ENCODE assay signal across 18 cellular contexts in the genomic region with DNA sequence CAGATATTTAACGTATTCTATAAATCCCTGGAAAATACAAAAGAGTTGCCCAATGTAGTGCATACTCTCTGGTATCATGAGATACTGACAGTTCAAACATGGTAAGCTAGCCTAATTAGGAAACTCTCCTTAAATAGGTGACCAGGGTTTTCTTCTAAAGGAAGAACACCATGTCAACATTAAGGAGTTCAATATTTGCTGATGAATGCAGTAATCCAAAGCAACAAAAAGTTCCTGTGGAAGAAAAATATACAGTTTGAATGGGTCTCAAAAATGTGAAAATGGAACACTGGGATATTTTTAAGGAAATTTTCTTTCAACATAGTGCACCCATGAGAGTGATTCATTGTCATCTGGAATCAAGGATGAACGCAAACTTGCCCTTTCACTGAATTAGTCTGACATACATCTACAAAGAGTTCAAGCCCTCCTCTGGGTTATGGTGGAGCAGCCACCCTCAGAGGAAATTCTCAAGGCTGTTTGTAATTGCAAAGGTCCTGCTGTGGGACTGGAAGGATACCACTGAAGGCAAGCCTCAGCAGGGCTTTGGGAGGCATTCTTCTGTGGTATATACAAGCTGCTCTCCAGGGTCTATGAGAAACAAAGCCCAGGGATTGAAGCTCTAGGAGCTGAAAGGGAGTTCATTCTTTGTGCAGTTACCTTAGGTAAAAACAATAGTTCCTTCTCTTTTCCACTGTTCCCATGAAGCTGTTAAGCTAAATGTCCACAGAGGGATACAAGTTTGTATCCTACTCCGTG.
"Had no signal": no experiment of that assay in that cellular context is flagged by ENCODE, and none has a peak within 500 bp of the region (broad histone marks: within the 10 kb centered on the region; RNA-seq: fewer than 3 reads in every experiment).

No MANE protein-coding gene starts in this region.

- DNase-seq: activated CD4-positive, alpha-beta T cell treated with anti-CD3 and anti-CD28 coated beads for 4 hours; activated CD8-positive, alpha-beta memory T cell treated with anti-CD3 and anti-CD28 coated beads, Interleukin-2, amount 50 U/mL, for 4 hours; activated CD8-positive, alpha-beta T cell treated with anti-CD3 and anti-CD28 coated beads for 36 hours; activated gamma-delta T cell treated with Interleukin-2 at 50 U/mL for 16 hours; activated T-cell treated with anti-CD3 and anti-CD28 coated beads, Interleukin-2, amount 50 U/mL, for 72 hours; glutamatergic neuron; immature natural killer cell; lower lobe of right lung; naive B cell; sigmoid colon; stimulated activated CD4-positive, alpha-beta T cell treated with anti-CD3 and anti-CD28 coated beads, Interleukin-4, amount 100 ng/mL, for 1 hour; stimulated activated CD8-positive, alpha-beta memory T cell treated with anti-CD3 and anti-CD28 coated beads, Interleukin-4, amount 100 ng/mL, for 48 hours; stimulated activated naive CD8-positive, alpha-beta T cell treated with anti-CD3 and anti-CD28 coated beads, Interleukin-15, Interleukin-2, amounts not matched to agents 100 U/mL and 50 U/mL, for 24 hours; SW 1271; testis had no signal

- H3K27me3 ChIP-seq: ascending aorta, cardiac muscle cell, sigmoid colon, testis had no signal

- H3K4me3 ChIP-seq: ascending aorta, cardiac muscle cell, lower lobe of right lung, prostate gland, sigmoid colon, testis had no signal

- H3K27ac ChIP-seq: ascending aorta, cardiac muscle cell, lower lobe of right lung, prostate gland, sigmoid colon, testis had no signal
